ENCODE assay signal across 19 cellular contexts in genomic region chr9:29039258-29039657, GRCh38.
A peak's percentile ranks its signal among the peaks of the same experiment; 100 is the strongest.
DNase-seq lines count a peak whose midpoint lies in the region; ATAC-seq and TF ChIP-seq lines count a peak whose summit lies in the region.
"Had no signal": no experiment of that assay in that cellular context is flagged by ENCODE, and none has a peak within 500 bp of the region (broad histone marks: within the 10 kb centered on the region; RNA-seq: fewer than 3 reads in every experiment).

No MANE protein-coding gene starts in this region.

- peak overlapping the region; percentile 63; the same call in 1 of the 2 replicates for H3K4me2 ChIP-seq in SK-N-SH
- H3K4me2 ChIP-seq in fibroblast of lung (ENCODE audit: extremely low read depth, insufficient read depth, low read length): no peak overlapping the region
- H3K4me2 ChIP-seq: KMS-11 had no signal

- POLR2A ChIA-PET in SK-N-SH (lab: Yijun Ruan, JAX): no interaction called here

- H3K9ac ChIP-seq in SK-N-SH: no peak overlapping the region
- H3K9ac ChIP-seq in fibroblast of lung (ENCODE audit: insufficient read depth, low read length): no peak overlapping the region
- H3K9ac ChIP-seq: KMS-11 had no signal

- H3K4me3 ChIP-seq in SK-N-SH (ENCODE audit: low read depth in 2 of 2, low read length in 1 of 2): no peak overlapping the region
- H3K4me3 ChIP-seq in fibroblast of lung (replicated peaks in 1 of 4; ENCODE audit: control extremely low read depth in 1 of 4, insufficient read depth in 1 of 4, low read depth in 3 of 4, low read length in 4 of 4): no peak overlapping the region
- H3K4me3 ChIP-seq: ascending aorta, ovary, testis had no signal

- peaks cover 62% of the 10 kb centered on the region for H3K79me2 ChIP-seq in SK-N-SH (ENCODE audit: insufficient read depth)
- H3K79me2 ChIP-seq in fibroblast of lung (ENCODE audit: control insufficient read depth, insufficient read depth, low read length): no peaks in the 10 kb centered on the region

- ATAC-seq in GM21786 (IDR thresholded peaks at IDR 0.05; ENCODE audit: unreplicated experiment) (peak; percentile 43), GM19455 (IDR thresholded peaks at IDR 0.05; ENCODE audit: unreplicated experiment) (no peak)
- ATAC-seq: left colon had no signal

- H3K4me1 ChIP-seq in SK-N-SH (ENCODE audit: control insufficient read depth in 1 of 2, insufficient read depth in 2 of 2, low read depth in 1 of 2, low read length in 1 of 2): peaks cover 4 to 9% of the 10 kb centered on the region in 2 experiments; a peak in 2 of 4 replicates
- H3K4me1 ChIP-seq in fibroblast of lung (ENCODE audit: control insufficient read depth, extremely low read depth, insufficient read depth, low read length): no peaks in the 10 kb centered on the region
- H3K4me1 ChIP-seq: ascending aorta, testis had no signal

- H3K36me3 ChIP-seq in SK-N-SH (replicated peaks in 1 of 2; ENCODE audit: control insufficient read depth in 1 of 2, insufficient read depth in 2 of 2, low read length in 1 of 2) (no peaks in the 10 kb centered on the region), fibroblast of lung (ENCODE audit: control insufficient read depth, insufficient read depth, low read length) (no peaks in the 10 kb centered on the region)
- H3K36me3 ChIP-seq: ascending aorta, ovary had no signal

- H3K27me3 ChIP-seq in SK-N-SH (ENCODE audit: insufficient read depth): no peaks in the 10 kb centered on the region
- no peaks in the 10 kb centered on the region for H3K27me3 ChIP-seq in fibroblast of lung (ENCODE audit: control insufficient read depth, insufficient read depth, low read length)
- H3K27me3 ChIP-seq: ascending aorta, ovary, testis had no signal

- CTCF ChIA-PET in SK-N-SH (lab: Yijun Ruan, JAX): no interaction called here

- DNase-seq in SK-N-SH (no peak), fibroblast of lung (ENCODE audit: low read depth in 2 of 2) (peak; percentile 9 to 19), stromal cell of bone marrow (ENCODE audit: low read depth) (peak; percentile 18), T-helper 9 cell (no peak), HuH-7.5 (ENCODE audit: low spot score) (no peak)
- DNase-seq: activated CD4-positive, alpha-beta T cell treated with anti-CD3 and anti-CD28 coated beads for 48 hours; activated CD8-positive, alpha-beta memory T cell treated with anti-CD3 and anti-CD28 coated beads, Interleukin-2, amount 50 U/mL, for 48 hours; DMS153; left colon; NCI-H1417; NCI-H2227 treated with DMSO at 0.1 percent for 48 hours; ovary; SHP77 treated with DMSO at 0.1 percent for 48 hours; stimulated activated CD4-positive, alpha-beta T cell treated with anti-CD3 and anti-CD28 coated beads, Interleukin-4, amount 100 ng/mL, for 4 hours; testis had no signal

- H4K20me1 ChIP-seq in SK-N-SH (ENCODE audit: insufficient read depth) (no peaks in the 10 kb centered on the region; the same call in 1 of the 2 replicates), fibroblast of lung (ENCODE audit: control insufficient read depth, extremely low read depth, insufficient read depth, low read length) (no peaks in the 10 kb centered on the region)

- TF ChIP-seq RAD21 in SK-N-SH (IDR thresholded peaks at IDR 0.05; ENCODE audit: low read length): no peak

- H3K27ac ChIP-seq in SK-N-SH (ENCODE audit: low read depth in 2 of 2, low read length in 1 of 2): peak overlapping the region; percentile 33 to 53
- no peak overlapping the region for H3K27ac ChIP-seq in fibroblast of lung (ENCODE audit: insufficient read depth, low read length)
- H3K27ac ChIP-seq: ascending aorta, KMS-11, ovary, testis had no signal

- no peak overlapping the region for H2AFZ ChIP-seq in SK-N-SH (ENCODE audit: low read depth)
- no peak overlapping the region for H2AFZ ChIP-seq in fibroblast of lung (ENCODE audit: low read length)

- no peaks in the 10 kb centered on the region for H3K9me2 ChIP-seq in SK-N-SH

- TF ChIP-seq CTCF in SK-N-SH (IDR thresholded peaks at IDR 0.05) (no peak), fibroblast of lung (conservative IDR thresholded peaks at IDR 0.05 in 1 of 2, IDR thresholded peaks at IDR 0.05 in 1 of 2; ENCODE audit: low read depth in 1 of 2, low read length in 2 of 2) (no peak)

- peaks cover 11% of the 10 kb centered on the region for H3F3A ChIP-seq in SK-N-SH (replicated peaks; ENCODE audit: insufficient read depth)

- WGBS in SK-N-SH (ENCODE audit: low lambda C conversion rate): 71% methylated on average over 2 of the region's 2 CpGs

- no peak for TF ChIP-seq EP300 in SK-N-SH (IDR thresholded peaks at IDR 0.05; ENCODE audit: borderline replicate concordance in 1 of 2, low read depth in 1 of 2, low read length in 1 of 2)

- no peaks in the 10 kb centered on the region for H3K9me3 ChIP-seq in SK-N-SH
- H3K9me3 ChIP-seq in fibroblast of lung (ENCODE audit: control insufficient read depth, insufficient read depth, low read depth, low read length): no peaks in the 10 kb centered on the region
- H3K9me3 ChIP-seq: ascending aorta, ovary, testis had no signal

TF ChIP-seq in SK-N-SH, 30 proteins besides CTCF, POLR2A, EP300 and RAD21:
- TF ChIP-seq YY1 (IDR thresholded peaks at IDR 0.05; ENCODE audit: low read depth): no peak
- no peak for TF ChIP-seq IRF3 (IDR thresholded peaks at IDR 0.05; ENCODE audit: low read depth, low read length)
- no peak for TF ChIP-seq POLR2AphosphoS5 (IDR thresholded peaks at IDR 0.05; ENCODE audit: low read depth, low read length)
- TF ChIP-seq RXRA (IDR thresholded peaks at IDR 0.05; ENCODE audit: borderline replicate concordance, low read depth): peak; percentile 43; the same call in 1 of the 2 replicates
- no peak for TF ChIP-seq USF1 (IDR thresholded peaks at IDR 0.05; ENCODE audit: borderline replicate concordance, low read depth)
- TF ChIP-seq MXI1 (IDR thresholded peaks at IDR 0.05; ENCODE audit: low read depth, low read length): no peak
- TF ChIP-seq FOSL2 (IDR thresholded peaks at IDR 0.05; ENCODE audit: borderline replicate concordance, low read depth): no peak
- peak; percentile 8; the same call in 1 of the 2 replicates for TF ChIP-seq JUND (IDR thresholded peaks at IDR 0.05)

Comparison
In these comparisons a context has a peak if more than half of its experiments do, and no peak if none do; other contexts are left out.
1. DNase-seq: peak in fibroblast of lung (2 of 2) and stromal cell of bone marrow (single experiment); none in SK-N-SH (single experiment), T-helper 9 cell (single experiment) and HuH-7.5 (single experiment).